8 cellular contexts compared by ENCODE assay signal in genomic region chr1:202348509-202349262, GRCh38. TPM values are rescaled to one million over a fixed set of nuclear protein-coding genes. Genes with fewer than 3 reads are reported as not detected.
DNase-seq lines count a peak whose midpoint lies in the region; ATAC-seq and TF ChIP-seq lines count a peak whose summit lies in the region.

TSS of gene PPP1R12B (plus strand) at chr1:202348699. CDS start at chr1:202348852, 153 bp downstream.

- no peaks in the 10 kb centered on the region for H3K36me3 ChIP-seq in gastroesophageal sphincter

- peak within 1 kb of the TSS; percentile 86 for H3K4me3 Mint-ChIP-seq in activated naive CD4-positive, alpha-beta T cell treated with anti-CD3 and anti-CD28 coated beads for 36 hours

- no peaks in the 10 kb centered on the region for H3K9me3 ChIP-seq in gastroesophageal sphincter

- DNase-seq in GM03348 (ENCODE audit: low spot score), result peak; percentile 96
- peak; percentile 96 for DNase-seq in HFF-Myc (ENCODE audit: extremely low read depth, low read depth)
- DNase-seq in NAMALWA (ENCODE audit: low spot score), result peak; percentile 98
- DNase-seq in SK-N-DZ (ENCODE audit: low spot score), result peak; percentile 98
- peak; percentile 98 for DNase-seq in activated naive CD4-positive, alpha-beta T cell treated with anti-CD3 and anti-CD28 coated beads for 36 hours
- peak; percentile 96 for DNase-seq in non-pigmented ciliary epithelial cell (ENCODE audit: low read depth)
- peak; percentile 100 for DNase-seq in superior temporal gyrus (ENCODE audit: extremely low spot score)

- 0% methylated on average over 16 to 18 of the region's 62 CpGs for WGBS in gastroesophageal sphincter (ENCODE audit: low coverage in 1 of 2), 2 donors

- no peak for TF ChIP-seq EP300 in gastroesophageal sphincter (IDR thresholded peaks at IDR 0.05)

- H3K27ac Mint-ChIP-seq in activated naive CD4-positive, alpha-beta T cell treated with anti-CD3 and anti-CD28 coated beads for 36 hours, result peak within 1 kb of the TSS; percentile 81

- no peaks in the 10 kb centered on the region for H3K27me3 ChIP-seq in gastroesophageal sphincter

- H3K36me3 Mint-ChIP-seq in activated naive CD4-positive, alpha-beta T cell treated with anti-CD3 and anti-CD28 coated beads for 36 hours (ENCODE audit: low read depth), result no peaks in the 10 kb centered on the region

- no peaks in the 10 kb centered on the region for H3K27me3 Mint-ChIP-seq in activated naive CD4-positive, alpha-beta T cell treated with anti-CD3 and anti-CD28 coated beads for 36 hours (ENCODE audit: low read depth)

- no peaks in the 10 kb centered on the region for H3K9me3 Mint-ChIP-seq in activated naive CD4-positive, alpha-beta T cell treated with anti-CD3 and anti-CD28 coated beads for 36 hours

- H3K4me3 ChIP-seq in HFF-Myc (replicated peaks; ENCODE audit: low read depth, low read length) (peak within 1 kb of the TSS; percentile 76), gastroesophageal sphincter (peak within 1 kb of the TSS; percentile 56 to 95)

- H3K4me1 Mint-ChIP-seq in activated naive CD4-positive, alpha-beta T cell treated with anti-CD3 and anti-CD28 coated beads for 36 hours (ENCODE audit: low read depth), result peaks cover 23% of the 10 kb centered on the region

- H3K4me1 ChIP-seq in gastroesophageal sphincter, result peaks cover 0 to 47% (median 7%) of the 10 kb centered on the region in 3 donors

- TF ChIP-seq CTCF in HFF-Myc (IDR thresholded peaks at IDR 0.05; ENCODE audit: low read depth, low read length, missing control alignments) (no peak), gastroesophageal sphincter (IDR thresholded peaks at IDR 0.05) (peak in 1 of 4 experiments; percentile 18)

- peak; percentile 50 to 56 for TF ChIP-seq POLR2A in gastroesophageal sphincter (IDR thresholded peaks at IDR 0.05)

- peak within 1 kb of the TSS; percentile 37 to 97 (median 89) for H3K27ac ChIP-seq in gastroesophageal sphincter

- CTCF ChIA-PET in activated naive CD4-positive, alpha-beta T cell treated with anti-CD3 and anti-CD28 coated beads for 36 hours (lab: Charles Lee), result interaction anchor here (0.7 to 1.6 kb wide), 3 partner anchors 223 to 371 kb away, joined by 3 to 5 read pairs (median 3); no protein-coding TSS in a partner anchor

- peak; percentile 99 for ATAC-seq in gastroesophageal sphincter

- intact Hi-C loops in activated naive CD4-positive, alpha-beta T cell treated with anti-CD3 and anti-CD28 coated beads for 36 hours (cut with micrococcal nuclease), result loop anchor here (1.0 to 10.0 kb wide), 7 partner anchors 109 to 659 kb away; partner anchors contain the start of genes CYB5R1, KDM5B, TIMM17A and TMEM183A

RNA-seq across cellular contexts. Expression of gene PPP1R12B, which starts in this region (rescaled TPM):
- polyA plus RNA-seq in SK-N-DZ (2014; cell fraction: cytosol; rRNA removed), result 6.7 and 9.7 TPM in 2 replicates
- 4.5 and 8.5 TPM in 2 replicates for polyA plus RNA-seq in SK-N-DZ (2014; cell fraction: nucleus; rRNA removed)
- total RNA-seq in activated naive CD4-positive, alpha-beta T cell treated with anti-CD3 and anti-CD28 coated beads for 36 hours, result 10 to 100 TPM; 11.0 to 12.4 TPM
- 1,000 to 10,000 TPM in 2 of 4 donors, 100 to 1,000 TPM in 2; 747 to 1,375 (median 979) TPM for total RNA-seq in gastroesophageal sphincter

Comparison
In these comparisons a context has a peak if more than half of its experiments do, and no peak if none do; other contexts are left out.
1. Peak in every context shown above with its lines: DNase-seq, ATAC-seq, H3K4me3 ChIP-seq and H3K27ac ChIP-seq.
2. RNA of gene PPP1R12B (total RNA-seq): 747 to 1,375 TPM in gastroesophageal sphincter; 11.0 to 12.4 TPM in activated naive CD4-positive, alpha-beta T cell treated with anti-CD3 and anti-CD28 coated beads for 36 hours; every median in the first group is over 10 times any median in the second.